Comparison of ENCODE assay signal across 19 cellular contexts in the genomic region with DNA sequence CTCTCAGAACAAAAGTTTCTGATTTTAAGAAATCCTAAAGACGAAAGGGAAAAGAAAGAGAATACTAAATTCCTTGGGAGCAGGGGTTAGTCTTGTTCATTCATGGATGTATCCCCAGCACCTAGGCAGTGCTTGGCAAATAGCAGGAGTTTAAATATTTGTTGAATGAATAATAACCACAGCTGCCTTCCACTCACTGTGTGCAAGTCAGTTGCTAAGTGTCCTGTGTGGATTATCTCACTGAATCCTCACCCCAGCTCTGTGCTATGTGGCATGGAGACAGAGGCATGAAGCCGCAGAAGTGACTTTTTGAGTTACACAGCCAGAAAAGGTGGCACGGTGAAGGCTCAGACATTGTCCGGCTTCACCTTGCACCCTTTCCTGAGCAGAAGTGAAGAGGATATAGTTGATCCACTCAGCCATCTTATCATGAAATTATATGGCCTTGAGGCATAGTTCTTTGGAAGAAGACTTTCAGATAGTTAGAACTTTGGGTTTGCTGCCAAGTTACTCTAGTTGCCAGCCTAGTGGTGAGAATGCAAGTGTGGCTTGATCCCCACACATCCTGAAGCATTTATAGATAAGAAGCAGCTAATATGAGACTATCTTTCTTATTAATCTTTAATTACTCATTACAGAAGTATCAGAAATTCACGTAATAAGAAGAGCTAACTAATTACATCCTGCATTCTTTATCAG.
A peak's percentile ranks its signal among the peaks of the same experiment; 100 is the strongest.
DNase-seq lines count a peak whose midpoint lies in the region; FAIRE-seq and TF ChIP-seq lines count a peak whose summit lies in the region.
"Had no signal": no experiment of that assay in that cellular context is flagged by ENCODE, and none has a peak within 500 bp of the region (broad histone marks: within the 10 kb centered on the region; RNA-seq: fewer than 3 reads in every experiment).

No MANE protein-coding gene starts in this region.

- H3K4me2 ChIP-seq in mammary epithelial cell (ENCODE audit: insufficient read depth, low read depth, low read length) (no peak overlapping the region), astrocyte (ENCODE audit: low read length) (no peak overlapping the region)

- H3K4me1 ChIP-seq in mammary epithelial cell (ENCODE audit: insufficient read depth, low read length) (peaks cover 6% of the 10 kb centered on the region), astrocyte (ENCODE audit: insufficient read depth, low read length) (no peaks in the 10 kb centered on the region)
- H3K4me1 ChIP-seq: SJCRH30 had no signal

- no peak overlapping the region for H3K9ac ChIP-seq in mammary epithelial cell (ENCODE audit: insufficient read depth, low read length)
- no peak overlapping the region for H3K9ac ChIP-seq in astrocyte (ENCODE audit: low read length)

- intact Hi-C loops in mammary epithelial cell (cut with micrococcal nuclease) = loop anchor here (5.0 kb wide), 1 partner anchor 80 kb away; no protein-coding TSS in a partner anchor
- intact Hi-C loops in MCF 10A (cut with micrococcal nuclease) = no loop called here

- no peaks in the 10 kb centered on the region for H3K27me3 ChIP-seq in mammary epithelial cell (ENCODE audit: insufficient read depth, low read length)
- H3K27me3 ChIP-seq in astrocyte (ENCODE audit: insufficient read depth, low read length) = no peaks in the 10 kb centered on the region
- H3K27me3 ChIP-seq: SJCRH30 had no signal

- dilution Hi-C loops in mammary epithelial cell (cut with HindIII; ENCODE audit: low sequenced_read_pairs) = no loop called here

- CTCF ChIA-PET in mammary epithelial cell (lab: Charles Lee; ENCODE audit: low non-redundant PET) (no interaction called here), MCF 10A (lab: Yijun Ruan, JAX) (no interaction called here)

- no peaks in the 10 kb centered on the region for H4K20me1 ChIP-seq in mammary epithelial cell (ENCODE audit: insufficient read depth, low read length)
- H4K20me1 ChIP-seq in astrocyte (ENCODE audit: insufficient read depth, low read length) = no peaks in the 10 kb centered on the region

- no peaks in the 10 kb centered on the region for H3K4me1 Mint-ChIP-seq in MCF 10A (ENCODE audit: insufficient read depth, unreplicated experiment)
- peaks cover 8% of the 10 kb centered on the region for H3K4me1 Mint-ChIP-seq in astrocyte (ENCODE audit: low read depth, unreplicated experiment)
- H3K4me1 Mint-ChIP-seq: B cell had no signal

- DNase-seq in mammary epithelial cell (peak; percentile 44), MCF 10A (ENCODE audit: unreplicated experiment) (no peak), astrocyte (ENCODE audit: low read depth) (peak; percentile 56), iris pigment epithelial cell (ENCODE audit: low read depth) (peak; percentile 11), urothelium cell line (ENCODE audit: low spot score) (peak; percentile 21), NCI-H187 (lab: John Stamatoyannopoulos, UW) (no peak), RKO (ENCODE audit: low spot score) (no peak), caudate nucleus (lab: John Stamatoyannopoulos, UW) (no peak)
- DNase-seq: DMS 273 treated with DMSO at 0.1 percent for 48 hours, KBM-7, MV-4-11, NCI-H1694 treated with DMSO at 0.1 percent for 48 hours, NCI-H345, NCI-H524 treated with DMSO at 0.1 percent for 48 hours, SJCRH30 had no signal

- H3K4me3 Mint-ChIP-seq in MCF 10A (ENCODE audit: unreplicated experiment) = no peak overlapping the region
- no peak overlapping the region for H3K4me3 Mint-ChIP-seq in astrocyte (ENCODE audit: unreplicated experiment)
- H3K4me3 Mint-ChIP-seq: B cell had no signal

- H3K9me3 ChIP-seq in mammary epithelial cell (replicated peaks; ENCODE audit: insufficient read depth, low read length) = peaks cover 4% of the 10 kb centered on the region
- no peaks in the 10 kb centered on the region for H3K9me3 ChIP-seq in astrocyte (ENCODE audit: insufficient read depth, low read depth, low read length)
- H3K9me3 ChIP-seq: SJCRH30 had no signal

- H3K27ac ChIP-seq in mammary epithelial cell (ENCODE audit: insufficient read depth, low read depth, low read length) = no peak overlapping the region
- H3K27ac ChIP-seq in astrocyte (ENCODE audit: low read depth, low read length) = no peak overlapping the region
- H3K27ac ChIP-seq in caudate nucleus (ENCODE audit: low read depth, low read length) = no peak overlapping the region
- H3K27ac ChIP-seq: 22Rv1, SJCRH30 had no signal

- H2AFZ ChIP-seq in mammary epithelial cell (ENCODE audit: low read depth, low read length) = no peak overlapping the region
- H2AFZ ChIP-seq in astrocyte (ENCODE audit: low read depth, low read length) = no peak overlapping the region

- no peaks in the 10 kb centered on the region for H3K9me3 Mint-ChIP-seq in MCF 10A (ENCODE audit: unreplicated experiment)
- H3K9me3 Mint-ChIP-seq in astrocyte (ENCODE audit: unreplicated experiment) = no peaks in the 10 kb centered on the region

- H3K4me3 ChIP-seq in mammary epithelial cell (replicated peaks in 1 of 3; ENCODE audit: insufficient read depth in 1 of 3, low read depth in 2 of 3, low read length in 3 of 3) (no peak overlapping the region), astrocyte (ENCODE audit: insufficient read depth, low read depth, low read length) (no peak overlapping the region)
- H3K4me3 ChIP-seq: SJCRH30 had no signal

- in situ Hi-C loops in mammary epithelial cell (cut with MboI; ENCODE audit: low sequenced_read_pairs in 2 of 2) = no loop called here

- no peak for FAIRE-seq in astrocyte (lab: Jason Lieb, UNC)
- FAIRE-seq in urothelium cell line (lab: Jason Lieb, UNC) = no peak
- FAIRE-seq: GM12891, H1 had no signal

- H3K27ac Mint-ChIP-seq in MCF 10A (ENCODE audit: low read depth, unreplicated experiment) (no peak overlapping the region), astrocyte (ENCODE audit: unreplicated experiment) (peak overlapping the region; percentile 83)
- H3K27ac Mint-ChIP-seq: B cell had no signal

- TF ChIP-seq CTCF in mammary epithelial cell (conservative IDR thresholded peaks at IDR 0.05 in 1 of 2, IDR thresholded peaks at IDR 0.05 in 1 of 2; ENCODE audit: extremely low read depth in 1 of 2, insufficient read depth in 1 of 2, low read depth in 1 of 2, low read length in 2 of 2) = no peak
- no peak for TF ChIP-seq CTCF in MCF 10A (IDR thresholded peaks at IDR 0.05; ENCODE audit: unreplicated experiment)
- no peak for TF ChIP-seq CTCF in astrocyte (IDR thresholded peaks at IDR 0.05; ENCODE audit: insufficient read depth, low read depth, low read length)

- H3K36me3 ChIP-seq in mammary epithelial cell (ENCODE audit: insufficient read depth, low read length) = no peaks in the 10 kb centered on the region
- H3K36me3 ChIP-seq in astrocyte (ENCODE audit: insufficient read depth, low read length) = no peaks in the 10 kb centered on the region
- H3K36me3 ChIP-seq: SJCRH30 had no signal

- POLR2A ChIA-PET in MCF 10A (lab: Yijun Ruan, JAX) = no interaction called here

- H3K36me3 Mint-ChIP-seq in MCF 10A (ENCODE audit: insufficient read depth, unreplicated experiment) = no peaks in the 10 kb centered on the region
- no peaks in the 10 kb centered on the region for H3K36me3 Mint-ChIP-seq in astrocyte (ENCODE audit: low read depth, unreplicated experiment)

- no peaks in the 10 kb centered on the region for H3K79me2 ChIP-seq in mammary epithelial cell (ENCODE audit: insufficient read depth, low read length)
- H3K79me2 ChIP-seq in astrocyte (ENCODE audit: insufficient read depth, low read length) = no peaks in the 10 kb centered on the region

- H3K27me3 Mint-ChIP-seq in MCF 10A (ENCODE audit: insufficient read depth, unreplicated experiment) (no peaks in the 10 kb centered on the region), astrocyte (ENCODE audit: low read depth, unreplicated experiment) (peaks cover 3% of the 10 kb centered on the region)
- H3K27me3 Mint-ChIP-seq: B cell had no signal

- WGBS in mammary epithelial cell (ENCODE audit: low coverage, missing lambda C conversion rate) = 87% methylated on average over 5 of the region's 5 CpGs

- BruUV-seq in mammary epithelial cell (replicated peaks; lab: Mats Ljungman, UMichigan) (no TSS peak), MCF 10A (replicated peaks; lab: Mats Ljungman, UMichigan) (no TSS peak)

Comparison
In these comparisons a context has a peak if more than half of its experiments do, and no peak if none do; other contexts are left out.
1. DNase-seq: peak in mammary epithelial cell (single experiment), astrocyte (single experiment), iris pigment epithelial cell (single experiment) and urothelium cell line (single experiment); none in MCF 10A (single experiment), NCI-H187 (0 of 2), RKO (single experiment) and caudate nucleus (0 of 61).